Comparison of ENCODE assay signal across 22 cellular contexts in the genomic region with DNA sequence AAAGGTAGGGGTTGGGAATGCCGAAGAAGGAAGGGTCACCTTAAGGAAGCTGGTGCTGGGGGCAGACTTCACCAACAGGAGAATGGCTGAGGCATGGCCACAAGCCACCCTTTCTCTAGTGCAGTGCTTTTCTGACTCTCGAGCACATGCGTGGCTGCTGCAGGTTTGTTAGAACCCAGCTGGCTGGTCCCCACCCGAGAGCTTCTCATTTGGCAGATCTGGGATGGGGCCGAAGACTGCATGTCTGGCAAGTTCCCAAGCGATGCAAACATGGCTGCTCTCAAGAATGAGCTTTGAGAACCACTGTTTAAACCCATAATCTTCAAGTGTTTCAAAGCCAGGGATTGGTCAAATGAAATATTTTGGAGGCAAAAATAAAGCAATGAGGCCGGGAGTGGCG.
"Had no signal": no experiment of that assay in that cellular context is flagged by ENCODE, and none has a peak within 500 bp of the region (broad histone marks: within the 10 kb centered on the region; RNA-seq: fewer than 3 reads in every experiment).

No MANE protein-coding gene starts in this region.

- H3K4me3 ChIP-seq: MG63 had no signal

- ATAC-seq: HepG2, Panc1, PC-3 had no signal

- H3K27me3 ChIP-seq: MG63 had no signal

- DNase-seq: IMR-90, Karpas-422, KG1, MG63, NCI-H1092, NCI-H1105 treated with DMSO at 0.1 percent for 48 hours, NCI-H1436, NCI-H187, NCI-H2029, NCI-H2081 treated with DMSO at 0.1 percent for 48 hours, NCI-H2171, NCI-H226, NCI-H510A, NCI-H524 treated with DMSO at 0.1 percent for 48 hours, NCI-H69, NCI-H774, PC-3, SHP77, SK-N-SH had no signal

- H3K9me3 ChIP-seq: MG63, SK-N-SH had no signal

- H3K36me3 ChIP-seq: MG63 had no signal

- H3K27ac ChIP-seq: RWPE1 had no signal
